8 cellular contexts compared by ENCODE assay signal in genomic region chr7:6589829-6590644, GRCh38. TPM values are rescaled to one million over a fixed set of nuclear protein-coding genes. Genes with fewer than 3 reads are reported as not detected.
DNase-seq lines count a peak whose midpoint lies in the region; ATAC-seq and TF ChIP-seq lines count a peak whose summit lies in the region.

TSS of gene INTS15 (plus strand) at chr7:6590021. CDS start at chr7:6590284, 263 bp downstream.

- H3K4me3 ChIP-seq in BJ (ENCODE audit: low read depth, low read length) (peak within 1 kb of the TSS; percentile 91), lower leg skin (ENCODE audit: low read depth, poor library complexity, severe bottlenecking) (peak within 1 kb of the TSS; percentile 83)

- H3K36me3 ChIP-seq in BJ (ENCODE audit: control insufficient read depth, insufficient read depth, low read length): peaks cover 13% of the 10 kb centered on the region

- intact Hi-C loops in lower leg skin (cut with DNase I; ENCODE audit: low total_unique reads): loop anchor here (2.0 kb wide), 1 partner anchor 51 kb away; no protein-coding TSS in a partner anchor

- CTCF ChIA-PET in BJ (lab: Yijun Ruan, JAX): interaction anchor here (0.7 to 2.4 kb wide), 18 partner anchors 8 to 341 kb away, joined by 3 to 18 read pairs (median 4); partner anchors contain the start of gene ZDHHC4

- H3K27me3 ChIP-seq in BJ (ENCODE audit: control insufficient read depth, insufficient read depth, low read length): no peaks in the 10 kb centered on the region

- WGBS in lower leg skin, 2 donors: 0 to 1% methylated on average over 22 to 63 of the region's 107 CpGs

- POLR2A ChIA-PET in BJ (lab: Charles Lee): no interaction called here

- no peak for TF ChIP-seq POLR2A in lower leg skin (IDR thresholded peaks at IDR 0.05)

- peak; percentile 87 for ATAC-seq in GM19023 (IDR thresholded peaks at IDR 0.05; ENCODE audit: unreplicated experiment)
- peak; percentile 80 for ATAC-seq in HG03196 (IDR thresholded peaks at IDR 0.05; ENCODE audit: unreplicated experiment)

- TF ChIP-seq CTCF in BJ (IDR thresholded peaks at IDR 0.05; ENCODE audit: insufficient read depth, low read depth, low read length) (0 out of 2 replicates have a peak, but pooled peaks have one; percentile 10), lower leg skin (IDR thresholded peaks at IDR 0.05) (no peak)

- DNase-seq in BJ (ENCODE audit: low read depth): no peak
- peak; percentile 79 for DNase-seq in NCI-H510A treated with DMSO at 0.1 percent for 48 hours (lab: John Stamatoyannopoulos, UW)
- peak; percentile 69 to 75 for DNase-seq in activated CD4-positive, alpha-beta T cell treated with anti-CD3 and anti-CD28 coated beads, Interleukin-2, amount 50 U/mL, for 24 hours (ENCODE audit: low read depth in 1 of 2, low spot score in 1 of 2)
- DNase-seq in dermis microvascular lymphatic vessel endothelial cell (ENCODE audit: low read depth in 2 of 2): peak; percentile 63 to 85
- peak; percentile 30 to 93 for DNase-seq in lower leg skin (ENCODE audit: low spot score in 2 of 2)
- peak; percentile 76 for DNase-seq in stimulated activated CD4-positive, alpha-beta T cell treated with anti-CD3 and anti-CD28 coated beads, Interleukin-4, amount 100 ng/mL, for 48 hours (ENCODE audit: low read depth in 2 of 2)

RNA-seq across cellular contexts. Expression of gene INTS15, which starts in this region (rescaled TPM):
- polyA plus RNA-seq in BJ (2011; rRNA removed): 16.0 and 22.6 TPM in 2 replicates
- polyA minus RNA-seq in BJ (2011; rRNA and poly(A)+ RNA removed): 13.4 and 19.1 TPM in 2 replicates
- total RNA-seq in dermis microvascular lymphatic vessel endothelial cell (8.7 and 13.9 TPM in 2 replicates), lower leg skin (10 to 100 TPM; 21.3 to 34.5 (median 29.7) TPM)
